ENCODE assay signal across 8 cellular contexts in the genomic region with DNA sequence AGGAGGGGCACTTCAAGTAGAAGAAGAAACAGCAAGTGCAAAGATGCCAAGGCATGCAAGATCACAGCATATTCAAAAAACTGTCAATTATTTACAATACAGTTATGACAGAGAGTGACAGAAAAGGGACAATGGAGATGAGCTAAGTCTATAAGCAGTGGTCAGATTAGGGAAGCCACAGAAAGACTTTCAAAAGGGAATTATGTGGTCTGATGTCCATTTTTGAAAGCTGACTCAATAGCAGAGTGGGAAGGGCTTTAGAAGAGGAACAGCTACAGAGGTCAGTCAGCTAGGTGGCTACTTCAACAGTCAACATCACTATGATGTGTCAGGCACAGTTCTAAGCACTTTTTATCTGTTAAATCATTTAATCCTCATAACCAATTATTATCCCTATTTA. TPM values are rescaled to one million over a fixed set of nuclear protein-coding genes. Genes with fewer than 3 reads are reported as not detected.
A peak's percentile ranks its signal among the peaks of the same experiment; 100 is the strongest.
DNase-seq lines count a peak whose midpoint lies in the region; ATAC-seq and TF ChIP-seq lines count a peak whose summit lies in the region.

No MANE protein-coding gene starts in this region.

- DNase-seq in EH (ENCODE audit: low read depth), result peak; percentile 86
- peak; percentile 40 for DNase-seq in fibroblast of gingiva (ENCODE audit: low read depth)
- no peak for DNase-seq in HEK293T (ENCODE audit: extremely low spot score)
- DNase-seq in stimulated activated CD4-positive, alpha-beta T cell treated with anti-CD3 and anti-CD28 coated beads, Interleukin-12 subunit alpha, Interleukin-12 subunit beta, amount 100 ng/mL, for 4 hours, result no peak
- DNase-seq in occipital lobe (lab: John Stamatoyannopoulos, UW), result no peak

- CTCF ChIA-PET in HEK293T (lab: Yijun Ruan, JAX), result interaction anchor here (1.1 kb wide), 1 partner anchor 18 kb away, joined by 3 read pairs; no protein-coding TSS in a partner anchor

- POLR2A ChIA-PET in HEK293T (lab: Yijun Ruan, JAX), result no interaction called here

- ATAC-seq in GM19468 (IDR thresholded peaks at IDR 0.05; ENCODE audit: extremely low read depth, unreplicated experiment) (peak; percentile 39), HG03558 (IDR thresholded peaks at IDR 0.05; ENCODE audit: extremely low read depth, unreplicated experiment) (peak; percentile 63), HG03025 (IDR thresholded peaks at IDR 0.05; ENCODE audit: low FRiP score, unreplicated experiment) (no peak)

TF ChIP-seq in HEK293T, 16 proteins besides CTCF, POLR2A, EP300 and RAD21:
- no peak for TF ChIP-seq FOXM1 (IDR thresholded peaks at IDR 0.05; ENCODE audit: borderline replicate concordance)
- TF ChIP-seq FOXA1 (IDR thresholded peaks at IDR 0.05), result no peak
- no peak for TF ChIP-seq SUZ12 (IDR thresholded peaks at IDR 0.05)
- no peak for TF ChIP-seq SP1 (IDR thresholded peaks at IDR 0.05)
TF ChIP-seq in HEK293T: peak in this region for 0.

RNA-seq across cellular contexts. Expression of gene SPOCK2, which starts 45.2 kb away (rescaled TPM):
- total RNA-seq in occipital lobe, result 25.1 TPM

Comparison
In these comparisons a context has a peak if more than half of its experiments do, and no peak if none do; other contexts are left out.
1. DNase-seq: peak in EH (single experiment) and fibroblast of gingiva (single experiment); none in HEK293T (single experiment), stimulated activated CD4-positive, alpha-beta T cell treated with anti-CD3 and anti-CD28 coated beads, Interleukin-12 subunit alpha, Interleukin-12 subunit beta, amount 100 ng/mL, for 4 hours (single experiment) and occipital lobe (single experiment).